8 cellular contexts compared by ENCODE assay signal in genomic region chr16:50747206-50747956, GRCh38. TPM values are rescaled to one million over a fixed set of nuclear protein-coding genes. Genes with fewer than 3 reads are reported as not detected.
A peak's percentile ranks its signal among the peaks of the same experiment; 100 is the strongest.
DNase-seq lines count a peak whose midpoint lies in the region; FAIRE-seq and TF ChIP-seq lines count a peak whose summit lies in the region.

No MANE protein-coding gene starts in this region.

- in situ Hi-C loops in G401 (cut with HindIII; ENCODE audit: low sequenced_read_pairs) = no loop called here

- H3K9me3 ChIP-seq in keratinocyte (ENCODE audit: control insufficient read depth, low read depth, low read length) = no peaks in the 10 kb centered on the region
- H3K9me3 ChIP-seq in vagina = no peaks in the 10 kb centered on the region

- H3K4me1 ChIP-seq in keratinocyte (ENCODE audit: control insufficient read depth, extremely low read depth, insufficient read depth, low read length) (peaks cover 36% of the 10 kb centered on the region), vagina (peaks cover 51% of the 10 kb centered on the region)

- dilution Hi-C loops in keratinocyte (cut with MboI; ENCODE audit: extremely low pct_ligation_motif_present, low sequenced_read_pairs) = no loop called here

- no peaks in the 10 kb centered on the region for H4K20me1 ChIP-seq in keratinocyte (ENCODE audit: control insufficient read depth, extremely low read depth, insufficient read depth, low read length)

- no peaks in the 10 kb centered on the region for H3K27me3 ChIP-seq in keratinocyte (ENCODE audit: control insufficient read depth, extremely low read depth, insufficient read depth, low read length)
- H3K27me3 ChIP-seq in vagina = no peaks in the 10 kb centered on the region

- H3K9me3 Mint-ChIP-seq in activated CD4-positive, alpha-beta memory T cell treated with anti-CD3 and anti-CD28 coated beads, Interleukin-2, amount 10 ng/mL, durations not matched to agents 7 days and 5 days = no peaks in the 10 kb centered on the region
- no peaks in the 10 kb centered on the region for H3K9me3 Mint-ChIP-seq in mesothelial cell of epicardium

- intact Hi-C loops in vagina (cut with DNase I) = no loop called here

- H3K36me3 Mint-ChIP-seq in activated CD4-positive, alpha-beta memory T cell treated with anti-CD3 and anti-CD28 coated beads, Interleukin-2, amount 10 ng/mL, durations not matched to agents 7 days and 5 days (ENCODE audit: low read depth) = peaks cover 75% of the 10 kb centered on the region
- peaks cover 7% of the 10 kb centered on the region for H3K36me3 Mint-ChIP-seq in mesothelial cell of epicardium

- CTCF ChIA-PET in activated CD4-positive, alpha-beta memory T cell treated with anti-CD3 and anti-CD28 coated beads, Interleukin-2, amount 10 ng/mL, durations not matched to agents 7 days and 5 days (lab: Charles Lee) = interaction anchor here (0.6 to 10.3 kb wide), 24 partner anchors 10 to 722 kb away, joined by 3 to 240 read pairs (median 4); partner anchors contain the start of genes BRD7, CNEP1R1, HEATR3 and SNX20

- H3K79me2 ChIP-seq in keratinocyte (ENCODE audit: control insufficient read depth, insufficient read depth, low read length) = peaks cover 14% of the 10 kb centered on the region

- H3K36me3 ChIP-seq in keratinocyte (ENCODE audit: control insufficient read depth in 2 of 2, extremely low read depth in 1 of 2, insufficient read depth in 2 of 2, low read length in 2 of 2) (peaks cover 4 to 9% of the 10 kb centered on the region in 2 experiments), vagina (peaks cover 0 to 6% of the 10 kb centered on the region in 2 donors)

- no peaks in the 10 kb centered on the region for H3K27me3 Mint-ChIP-seq in activated CD4-positive, alpha-beta memory T cell treated with anti-CD3 and anti-CD28 coated beads, Interleukin-2, amount 10 ng/mL, durations not matched to agents 7 days and 5 days
- no peaks in the 10 kb centered on the region for H3K27me3 Mint-ChIP-seq in mesothelial cell of epicardium (ENCODE audit: low read depth)

- DNase-seq in G401 (ENCODE audit: low spot score) (peak; percentile 44), GM20000 (ENCODE audit: low spot score) (peak; percentile 58), keratinocyte (ENCODE audit: low read depth, low spot score) (no peak), vagina (ENCODE audit: extremely low spot score in 2 of 2) (no peak), mesothelial cell of epicardium (ENCODE audit: low spot score in 2 of 2, unreplicated experiment in 2 of 2) (no peak), iPS-NIHi11 (ENCODE audit: low spot score) (no peak)
- peak; percentile 35 for DNase-seq in activated CD4-positive, alpha-beta memory T cell treated with anti-CD3 and anti-CD28 coated beads, Interleukin-2, amount 10 ng/mL, durations not matched to agents 7 days and 5 days

- peak overlapping the region; percentile 75 for H3K4me3 Mint-ChIP-seq in activated CD4-positive, alpha-beta memory T cell treated with anti-CD3 and anti-CD28 coated beads, Interleukin-2, amount 10 ng/mL, durations not matched to agents 7 days and 5 days
- no peak overlapping the region for H3K4me3 Mint-ChIP-seq in mesothelial cell of epicardium

- POLR2A ChIA-PET in activated CD4-positive, alpha-beta memory T cell treated with anti-CD3 and anti-CD28 coated beads, Interleukin-2, amount 10 ng/mL, durations not matched to agents 7 days and 5 days (lab: Charles Lee) = interaction anchor here (0.6 to 9.4 kb wide), 18 partner anchors 9 to 536 kb away, joined by 3 to 180 read pairs (median 6); partner anchors contain the start of genes NKD1 and SNX20

- H3K9ac ChIP-seq in keratinocyte (ENCODE audit: control insufficient read depth, extremely low read depth, insufficient read depth, low read length) = no peak overlapping the region

- H2AFZ ChIP-seq in keratinocyte (ENCODE audit: control insufficient read depth, low read length) = no peak overlapping the region

- no peak for TF ChIP-seq POLR2A in vagina (IDR thresholded peaks at IDR 0.05)

- H3K27ac Mint-ChIP-seq in activated CD4-positive, alpha-beta memory T cell treated with anti-CD3 and anti-CD28 coated beads, Interleukin-2, amount 10 ng/mL, durations not matched to agents 7 days and 5 days = peak overlapping the region; percentile 97
- H3K27ac Mint-ChIP-seq in mesothelial cell of epicardium = no peak overlapping the region

- peaks cover 60% of the 10 kb centered on the region for H3K4me1 Mint-ChIP-seq in activated CD4-positive, alpha-beta memory T cell treated with anti-CD3 and anti-CD28 coated beads, Interleukin-2, amount 10 ng/mL, durations not matched to agents 7 days and 5 days
- H3K4me1 Mint-ChIP-seq in mesothelial cell of epicardium = peaks cover 8% of the 10 kb centered on the region

- no peak overlapping the region for H3K4me2 ChIP-seq in keratinocyte (ENCODE audit: control insufficient read depth, extremely low read depth, insufficient read depth, low read depth, low read length)

- FAIRE-seq in keratinocyte (lab: Jason Lieb, UNC) = peak; percentile 44

- TF ChIP-seq CTCF in GM20000 (IDR thresholded peaks at IDR 0.05; ENCODE audit: extremely low read depth, missing control alignments) (peak; percentile 16), LNCAP (IDR thresholded peaks at IDR 0.05) (peak; percentile 39; the same call in 1 of the 2 replicates), keratinocyte (optimal IDR thresholded peaks at IDR 0.05 in 1 of 3, IDR thresholded peaks at IDR 0.05 in 1 of 3, conservative IDR thresholded peaks at IDR 0.05 in 1 of 3; ENCODE audit: extremely low read depth in 1 of 3, insufficient read depth in 2 of 3, low read length in 3 of 3) (peak in 2 of 3 experiments; percentile 12 to 48), vagina (IDR thresholded peaks at IDR 0.05) (no peak), mesothelial cell of epicardium (IDR thresholded peaks at IDR 0.05; ENCODE audit: unreplicated experiment) (no peak)

- H3K27ac ChIP-seq in keratinocyte (ENCODE audit: control insufficient read depth, insufficient read depth, low read length) (no peak overlapping the region), vagina (peak overlapping the region; percentile 13)

- H3K4me3 ChIP-seq in keratinocyte (ENCODE audit: control insufficient read depth in 2 of 3, extremely low read depth in 1 of 3, insufficient read depth in 2 of 3, low read depth in 1 of 3, low read length in 3 of 3) (no peak overlapping the region), vagina (no peak overlapping the region)

- peaks cover 2% of the 10 kb centered on the region for H3K9me1 ChIP-seq in keratinocyte (ENCODE audit: control insufficient read depth, extremely low read depth, insufficient read depth, low read length)

RNA-seq across cellular contexts. Expression of gene CYLD, which starts 5.5 kb away (rescaled TPM):
- total RNA-seq in G401 (2014; rRNA removed; shearing (Covaris generic)) = 4.5 and 6.0 TPM in 2 replicates
- 100 to 1,000 TPM; 235 to 254 TPM for total RNA-seq in activated CD4-positive, alpha-beta memory T cell treated with anti-CD3 and anti-CD28 coated beads, Interleukin-2, amount 10 ng/mL, durations not matched to agents 7 days and 5 days
- 14.9 to 24.7 TPM (median 23.4 TPM) in 3 replicates for polyA plus RNA-seq in keratinocyte
- 50.9 TPM for polyA plus RNA-seq in keratinocyte (2011; ENCODE audit: low read depth)
- polyA plus RNA-seq in keratinocyte (2011; cell fraction: cytosol; rRNA removed) = 17.0 and 34.3 TPM in 2 replicates
- 24.0 and 32.8 TPM in 2 replicates for polyA plus RNA-seq in keratinocyte (2011; cell fraction: nucleus; rRNA removed)
- 15.5 and 42.1 TPM in 2 replicates for polyA plus RNA-seq in keratinocyte (2012; ENCODE audit: low replicate concordance)
- 6.1 to 37.7 TPM (median 24.2 TPM) in 3 replicates for polyA minus RNA-seq in keratinocyte
- polyA minus RNA-seq in keratinocyte (2011; cell fraction: cytosol; rRNA and poly(A)+ RNA removed) = 21.7 TPM
- 30.7 and 58.6 TPM in 2 replicates for polyA minus RNA-seq in keratinocyte (2011; cell fraction: nucleus; rRNA and poly(A)+ RNA removed)
- total RNA-seq in vagina (33.9 TPM), mesothelial cell of epicardium (19.2 to 20.6 TPM (median 20.4 TPM) in 3 replicates)

RNA-seq across cellular contexts. Expression of gene NOD2, which starts 54.0 kb away (rescaled TPM):
- total RNA-seq in G401 (2014; rRNA removed; shearing (Covaris generic)) = not detected in 2 replicates
- 10 to 100 TPM; 20.8 to 24.1 TPM for total RNA-seq in activated CD4-positive, alpha-beta memory T cell treated with anti-CD3 and anti-CD28 coated beads, Interleukin-2, amount 10 ng/mL, durations not matched to agents 7 days and 5 days
- polyA plus RNA-seq in keratinocyte = 0.49 to 3.9 TPM (median 0.80 TPM) in 3 replicates
- polyA plus RNA-seq in keratinocyte (2011; ENCODE audit: low read depth) = 6.1 TPM
- polyA plus RNA-seq in keratinocyte (2011; cell fraction: cytosol; rRNA removed) = 0.68 and 0.86 TPM in 2 replicates
- polyA plus RNA-seq in keratinocyte (2011; cell fraction: nucleus; rRNA removed) = 3.5 and 5.4 TPM in 2 replicates
- polyA plus RNA-seq in keratinocyte (2012; ENCODE audit: low replicate concordance) = 0.44 and 6.7 TPM in 2 replicates
- polyA minus RNA-seq in keratinocyte = 1.5 to 11.2 TPM (median 2.3 TPM) in 3 replicates
- 4.4 TPM for polyA minus RNA-seq in keratinocyte (2011; cell fraction: cytosol; rRNA and poly(A)+ RNA removed)
- polyA minus RNA-seq in keratinocyte (2011; cell fraction: nucleus; rRNA and poly(A)+ RNA removed) = 6.5 and 9.0 TPM in 2 replicates
- total RNA-seq in vagina = 43.5 TPM
- total RNA-seq in mesothelial cell of epicardium = 0.52 to 0.63 TPM (median 0.58 TPM) in 3 replicates

Comparison
In these comparisons a context has a peak if more than half of its experiments do, and no peak if none do; other contexts are left out.
1. DNase-seq: peak in G401 (single experiment), GM20000 (single experiment) and activated CD4-positive, alpha-beta memory T cell treated with anti-CD3 and anti-CD28 coated beads, Interleukin-2, amount 10 ng/mL, durations not matched to agents 7 days and 5 days (single experiment); none in keratinocyte (single experiment), vagina (0 of 2), mesothelial cell of epicardium (0 of 2) and iPS-NIHi11 (single experiment).
2. CTCF ChIP-seq: peak in GM20000 (single experiment), LNCAP (single experiment) and keratinocyte (2 of 3); none in vagina (0 of 3) and mesothelial cell of epicardium (single experiment).
3. RNA of gene NOD2, which starts 54.0 kb away (total RNA-seq): 43.5 TPM in vagina (single experiment) and 20.8 to 24.1 TPM in activated CD4-positive, alpha-beta memory T cell treated with anti-CD3 and anti-CD28 coated beads, Interleukin-2, amount 10 ng/mL, durations not matched to agents 7 days and 5 days; 0.52 to 0.63 TPM in mesothelial cell of epicardium and not detected in G401; every median in the first group is over 10 times any median in the second.